ENCODE assay signal across 18 cellular contexts in the genomic region with DNA sequence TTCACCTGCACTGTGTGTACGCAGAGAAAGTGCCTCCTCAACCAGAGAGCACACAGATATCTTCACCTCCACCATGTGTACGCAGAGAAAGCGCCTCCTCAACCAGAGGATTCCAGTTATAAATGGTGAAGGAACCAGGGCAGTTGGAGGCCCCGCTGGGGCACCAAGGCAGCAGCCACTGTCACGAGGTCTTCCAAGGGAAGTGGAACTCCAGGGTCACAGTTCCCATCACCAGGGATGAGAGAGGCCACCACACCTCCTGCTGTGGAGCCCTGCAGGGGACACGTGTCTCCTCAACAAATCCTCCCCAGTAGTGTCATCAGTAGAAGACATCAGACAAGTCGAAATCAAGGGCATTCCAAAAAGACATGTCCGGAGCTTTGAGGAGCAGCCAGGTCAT.
"Had no signal": no experiment of that assay in that cellular context is flagged by ENCODE, and none has a peak within 500 bp of the region (broad histone marks: within the 10 kb centered on the region; RNA-seq: fewer than 3 reads in every experiment).

No MANE protein-coding gene starts in this region.

- DNase-seq: effector memory CD8-positive, alpha-beta T cell; erythroblast; foreskin keratinocyte; immature natural killer cell; kidney; left cardiac atrium; left ventricle myocardium inferior; mesenchymal stem cell; naive thymus-derived CD4-positive, alpha-beta T cell; nephron progenitor cell; psoas muscle; retina; right lobe of liver; stimulated activated CD4-positive, alpha-beta T cell treated with anti-CD3 and anti-CD28 coated beads, Interleukin-4, amount 100 ng/mL, for 24 hours; stimulated activated naive B cell treated with anti-CD40 and anti-IgM and Interleukin-4, amounts not matched to agents 10 μg/mL and 1 μg/mL and 100 μg/mL, for 72 hours; stimulated activated naive CD8-positive, alpha-beta T cell treated with anti-CD3 and anti-CD28 coated beads, Interleukin-15, amount 100 ng/mL, for 72 hours; transverse colon had no signal

- H3K4me3 Mint-ChIP-seq: dendritic cell treated with granulocyte-macrophage colony-stimulating factor and Interleukin-4, amounts not matched to agents 40 ng/mL and 50 ng/mL, for 4 days; nephron progenitor cell; stimulated activated naive B cell treated with anti-CD40 and anti-IgM and Interleukin-4, amounts not matched to agents 10 μg/mL and 1 μg/mL and 100 μg/mL, for 72 hours; stimulated activated naive CD8-positive, alpha-beta T cell treated with anti-CD3 and anti-CD28 coated beads, Interleukin-15, amount 100 ng/mL, for 72 hours had no signal

- H3K27ac Mint-ChIP-seq: dendritic cell treated with granulocyte-macrophage colony-stimulating factor and Interleukin-4, amounts not matched to agents 40 ng/mL and 50 ng/mL, for 4 days; effector memory CD8-positive, alpha-beta T cell; nephron progenitor cell; stimulated activated naive B cell treated with anti-CD40 and anti-IgM and Interleukin-4, amounts not matched to agents 10 μg/mL and 1 μg/mL and 100 μg/mL, for 72 hours had no signal

- ATAC-seq: effector memory CD8-positive, alpha-beta T cell; foreskin keratinocyte; left cardiac atrium; naive thymus-derived CD4-positive, alpha-beta T cell; psoas muscle; stimulated activated naive B cell treated with anti-CD40 and anti-IgM and Interleukin-4, amounts not matched to agents 10 μg/mL and 1 μg/mL and 100 μg/mL, for 72 hours; stimulated activated naive CD8-positive, alpha-beta T cell treated with anti-CD3 and anti-CD28 coated beads, Interleukin-15, amount 100 ng/mL, for 72 hours had no signal

- H3K9me3 Mint-ChIP-seq: dendritic cell treated with granulocyte-macrophage colony-stimulating factor and Interleukin-4, amounts not matched to agents 40 ng/mL and 50 ng/mL, for 4 days; effector memory CD8-positive, alpha-beta T cell; immature natural killer cell; stimulated activated naive CD8-positive, alpha-beta T cell treated with anti-CD3 and anti-CD28 coated beads, Interleukin-15, amount 100 ng/mL, for 72 hours had no signal

- H3K27me3 Mint-ChIP-seq: dendritic cell treated with granulocyte-macrophage colony-stimulating factor and Interleukin-4, amounts not matched to agents 40 ng/mL and 50 ng/mL, for 4 days; effector memory CD8-positive, alpha-beta T cell; naive thymus-derived CD4-positive, alpha-beta T cell; stimulated activated naive B cell treated with anti-CD40 and anti-IgM and Interleukin-4, amounts not matched to agents 10 μg/mL and 1 μg/mL and 100 μg/mL, for 72 hours; stimulated activated naive CD8-positive, alpha-beta T cell treated with anti-CD3 and anti-CD28 coated beads, Interleukin-15, amount 100 ng/mL, for 72 hours had no signal
